1 cellular context compared by ENCODE assay signal in the genomic region with DNA sequence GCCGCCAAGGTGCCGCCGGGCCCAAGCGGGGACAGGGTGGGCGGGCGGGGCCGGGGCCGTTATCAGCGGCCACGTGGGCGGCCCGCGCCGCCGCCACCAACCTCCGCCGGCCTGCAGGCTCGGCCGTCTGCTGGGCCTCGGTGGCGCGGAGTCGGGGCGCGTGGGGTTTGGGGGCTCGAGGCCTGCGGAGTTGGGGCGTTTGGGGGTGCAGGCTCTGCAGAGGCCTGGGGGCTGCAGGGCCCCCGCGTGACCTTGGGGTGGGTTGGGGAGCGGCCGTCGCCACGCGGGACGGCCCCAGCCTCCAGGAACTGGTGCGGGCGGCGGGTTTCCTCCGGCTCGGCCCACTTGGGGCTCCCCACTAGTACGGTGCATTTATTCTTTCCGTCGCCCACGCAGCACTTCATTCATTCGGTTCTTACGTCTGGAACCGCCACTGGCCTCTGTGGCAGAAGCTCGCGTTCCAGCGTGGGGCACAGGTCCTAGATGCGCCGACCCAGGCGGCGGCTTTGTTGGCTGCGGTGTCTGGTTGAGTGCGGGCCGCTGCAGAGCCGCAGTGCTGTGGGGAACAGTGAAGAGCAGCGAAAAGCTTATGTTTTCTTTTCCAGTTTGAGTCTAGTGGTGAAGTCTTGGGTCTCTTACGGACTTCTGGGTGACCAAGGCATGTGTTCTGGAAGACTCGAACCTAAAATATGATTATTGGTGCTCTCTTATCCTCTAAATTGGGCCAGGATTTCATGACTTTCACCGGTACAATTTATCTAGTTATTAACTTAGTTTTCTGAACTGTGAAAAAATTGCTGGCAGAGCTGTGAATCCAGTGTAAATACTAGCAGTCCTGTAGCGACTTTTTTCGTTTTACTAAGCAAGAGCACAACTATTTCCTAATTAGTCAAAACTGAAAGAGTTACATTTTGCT.
A peak's percentile ranks its signal among the peaks of the same experiment; 100 is the strongest.
TF ChIP-seq lines count a peak whose summit lies in the region.

No MANE protein-coding gene starts in this region.

TF ChIP-seq in K562, 482 proteins besides CTCF, POLR2A, EP300 and RAD21 (continues in another document):
- TF ChIP-seq TEAD4 (IDR thresholded peaks at IDR 0.05; ENCODE audit: low read length) (peak; percentile 45; the same call in 1 of the 2 replicates), TEAD4 (CRISPR knock-in tag; IDR thresholded peaks at IDR 0.05; ENCODE audit: borderline replicate concordance) (no peak), ARID3B (CRISPR knock-in tag; IDR thresholded peaks at IDR 0.05; ENCODE audit: borderline replicate concordance) (0 out of 2 replicates have a peak, but pooled peaks have one; percentile 41), SIN3B (IDR thresholded peaks at IDR 0.05; ENCODE audit: low read depth) (no peak), CREBBP (IDR thresholded peaks at IDR 0.05; ENCODE audit: low read depth, low read length) (no peak), ETV6 (IDR thresholded peaks at IDR 0.05; ENCODE audit: borderline replicate concordance in 1 of 2, low read depth in 2 of 2, low read length in 1 of 2) (no peak), ETV6 (CRISPR knock-in tag; IDR thresholded peaks at IDR 0.05; ENCODE audit: borderline replicate concordance) (no peak), E2F4 (CRISPR knock-in tag; IDR thresholded peaks at IDR 0.05; ENCODE audit: low read depth) (no peak), KDM4B (IDR thresholded peaks at IDR 0.05; ENCODE audit: borderline replicate concordance in 2 of 2, low read depth in 1 of 2) (no peak; a peak in 1 of 4 replicates), SMAD1 (IDR thresholded peaks at IDR 0.05; ENCODE audit: low read depth, low read length, partially characterized antibody) (peak; percentile 62), ZBTB17 (CRISPR knock-in tag; IDR thresholded peaks at IDR 0.05) (peak; percentile 61), STAT5B (CRISPR knock-in tag; IDR thresholded peaks at IDR 0.05) (no peak), PHF8 (IDR thresholded peaks at IDR 0.05; ENCODE audit: borderline replicate concordance, low read length) (peak; percentile 84), GTF2E2 (tag; IDR thresholded peaks at IDR 0.05) (no peak), RBM39 (optimal IDR thresholded peaks at IDR 0.05; ENCODE audit: low read depth, low read length) (no peak), RBM15 (IDR thresholded peaks at IDR 0.05; ENCODE audit: insufficient read depth, low read length) (no peak), RFX7 (CRISPR knock-in tag; IDR thresholded peaks at IDR 0.05) (no peak), ZBTB33 (CRISPR knock-in tag; IDR thresholded peaks at IDR 0.05) (no peak), ZNF224 (CRISPR knock-in tag; IDR thresholded peaks at IDR 0.05) (no peak), KAT2B (IDR thresholded peaks at IDR 0.05; ENCODE audit: low read depth, low read length) (peak; percentile 62), NFE2 (IDR thresholded peaks at IDR 0.05; ENCODE audit: low read depth) (no peak; the same call in 1 of the 2 replicates), RHOXF2B (CRISPR knock-in tag; conservative IDR thresholded peaks at IDR 0.05) (no peak), ATF7 (IDR thresholded peaks at IDR 0.05) (no peak), SNIP1 (IDR thresholded peaks at IDR 0.05; ENCODE audit: low read depth) (no peak), ZNF76 (CRISPR knock-in tag; IDR thresholded peaks at IDR 0.05; ENCODE audit: borderline replicate concordance) (peak; percentile 68), WHSC1 (IDR thresholded peaks at IDR 0.05; ENCODE audit: low read length) (no peak), CAMTA2 (CRISPR knock-in tag; conservative IDR thresholded peaks at IDR 0.05) (peak; percentile 10; the same call in 1 of the 2 replicates), TFAM (CRISPR knock-in tag; conservative IDR thresholded peaks at IDR 0.05) (no peak), ZNF324 (CRISPR knock-in tag; IDR thresholded peaks at IDR 0.05) (0 out of 2 replicates have a peak, but pooled peaks have one; percentile 1), NR2C2 (CRISPR knock-in tag; IDR thresholded peaks at IDR 0.05) (no peak), NR2C2 (tag; IDR thresholded peaks at IDR 0.05) (no peak), ADNP (tag; IDR thresholded peaks at IDR 0.05) (no peak), ZNF764 (CRISPR knock-in tag; IDR thresholded peaks at IDR 0.05; ENCODE audit: low read depth) (peak; percentile 13; the same call in 1 of the 2 replicates), ZNF134 (CRISPR knock-in tag; conservative IDR thresholded peaks at IDR 0.05) (0 out of 2 replicates have a peak, but pooled peaks have one; percentile 13), CTCFL (IDR thresholded peaks at IDR 0.05; ENCODE audit: borderline replicate concordance, insufficient read depth, low read depth, low read length, poor library complexity, severe bottlenecking) (no peak), ZNF311 (CRISPR knock-in tag; IDR thresholded peaks at IDR 0.05) (no peak), ZKSCAN1 (IDR thresholded peaks at IDR 0.05; ENCODE audit: low read depth, low read length) (no peak), MXI1 (IDR thresholded peaks at IDR 0.05; ENCODE audit: low read depth, low read length) (peak; percentile 52), PHF20 (IDR thresholded peaks at IDR 0.05; ENCODE audit: partially characterized antibody) (no peak), FOXP1 (CRISPR knock-in tag; IDR thresholded peaks at IDR 0.05) (no peak), MYBL2 (IDR thresholded peaks at IDR 0.05; ENCODE audit: low read depth) (no peak), MYBL2 (CRISPR knock-in tag; IDR thresholded peaks at IDR 0.05; ENCODE audit: borderline replicate concordance) (no peak)
- TF ChIP-seq, protein P1, sequence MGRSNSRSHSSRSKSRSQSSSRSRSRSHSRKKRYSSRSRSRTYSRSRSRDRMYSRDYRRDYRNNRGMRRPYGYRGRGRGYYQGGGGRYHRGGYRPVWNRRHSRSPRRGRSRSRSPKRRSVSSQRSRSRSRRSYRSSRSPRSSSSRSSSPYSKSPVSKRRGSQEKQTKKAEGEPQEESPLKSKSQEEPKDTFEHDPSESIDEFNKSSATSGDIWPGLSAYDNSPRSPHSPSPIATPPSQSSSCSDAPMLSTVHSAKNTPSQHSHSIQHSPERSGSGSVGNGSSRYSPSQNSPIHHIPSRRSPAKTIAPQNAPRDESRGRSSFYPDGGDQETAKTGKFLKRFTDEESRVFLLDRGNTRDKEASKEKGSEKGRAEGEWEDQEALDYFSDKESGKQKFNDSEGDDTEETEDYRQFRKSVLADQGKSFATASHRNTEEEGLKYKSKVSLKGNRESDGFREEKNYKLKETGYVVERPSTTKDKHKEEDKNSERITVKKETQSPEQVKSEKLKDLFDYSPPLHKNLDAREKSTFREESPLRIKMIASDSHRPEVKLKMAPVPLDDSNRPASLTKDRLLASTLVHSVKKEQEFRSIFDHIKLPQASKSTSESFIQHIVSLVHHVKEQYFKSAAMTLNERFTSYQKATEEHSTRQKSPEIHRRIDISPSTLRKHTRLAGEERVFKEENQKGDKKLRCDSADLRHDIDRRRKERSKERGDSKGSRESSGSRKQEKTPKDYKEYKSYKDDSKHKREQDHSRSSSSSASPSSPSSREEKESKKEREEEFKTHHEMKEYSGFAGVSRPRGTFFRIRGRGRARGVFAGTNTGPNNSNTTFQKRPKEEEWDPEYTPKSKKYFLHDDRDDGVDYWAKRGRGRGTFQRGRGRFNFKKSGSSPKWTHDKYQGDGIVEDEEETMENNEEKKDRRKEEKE (IDR thresholded peaks at IDR 0.05; ENCODE audit: borderline replicate concordance in 1 of 2, control insufficient read depth in 1 of 2, low read depth in 2 of 2, low read length in 1 of 2): no peak
- TF ChIP-seq, protein P2, sequence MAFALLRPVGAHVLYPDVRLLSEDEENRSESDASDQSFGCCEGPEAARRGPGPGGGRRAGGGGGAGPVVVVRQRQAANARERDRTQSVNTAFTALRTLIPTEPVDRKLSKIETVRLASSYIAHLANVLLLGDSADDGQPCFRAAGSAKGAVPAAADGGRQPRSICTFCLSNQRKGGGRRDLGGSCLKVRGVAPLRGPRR (CRISPR knock-in tag; IDR thresholded peaks at IDR 0.05): no peak
- TF ChIP-seq, protein P3, sequence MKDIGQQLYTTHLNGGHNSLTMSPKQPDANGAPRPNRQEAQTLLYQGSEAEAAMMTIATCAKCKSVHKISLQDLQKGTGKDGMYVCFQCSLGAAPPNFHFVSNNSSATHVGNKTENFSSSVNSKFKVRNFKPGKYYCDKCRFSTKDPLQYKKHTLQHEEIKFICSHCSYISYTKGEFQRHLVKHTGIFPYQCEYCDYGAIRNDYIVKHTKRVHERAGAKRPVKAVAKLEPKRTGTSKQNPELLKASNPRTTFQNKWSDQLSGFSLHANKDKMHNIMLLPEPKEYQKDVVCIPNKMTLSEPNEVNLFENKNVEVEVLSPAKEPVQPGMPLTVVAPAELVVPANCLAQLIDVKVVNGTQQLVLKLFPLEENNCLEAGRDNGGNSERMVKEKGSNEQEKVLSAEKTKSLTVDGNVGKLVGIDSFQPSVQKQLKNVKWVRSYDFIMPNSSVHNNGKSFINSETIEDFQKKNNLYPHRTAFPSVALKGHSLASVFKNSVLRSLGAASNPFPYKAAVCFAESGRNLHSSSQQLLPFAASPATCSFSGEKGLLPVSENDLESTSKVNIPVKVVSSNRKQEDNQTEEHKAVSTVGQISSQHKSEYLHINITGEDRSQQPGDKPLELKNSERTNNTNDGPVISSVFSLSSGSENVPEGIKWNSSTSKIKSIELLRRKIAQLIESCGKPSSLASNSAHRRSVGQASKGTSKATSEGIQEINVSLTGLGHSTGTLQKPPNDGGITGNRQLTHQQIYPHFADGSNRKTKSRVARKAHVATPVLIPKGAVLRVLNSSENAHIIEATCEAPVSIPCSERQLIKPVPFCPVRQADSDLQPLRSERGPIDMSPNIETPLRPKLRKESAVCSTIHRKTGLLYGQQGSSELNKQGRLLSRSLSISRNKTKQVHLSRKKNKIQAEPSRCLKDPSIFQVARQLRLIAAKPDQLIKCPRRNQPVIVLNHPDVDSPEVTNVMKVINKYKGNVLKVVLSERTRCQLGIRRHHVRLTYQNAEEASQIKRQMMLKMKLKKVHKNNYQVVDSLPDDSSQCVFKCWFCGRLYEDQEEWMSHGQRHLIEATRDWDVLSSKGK (CRISPR knock-in tag; IDR thresholded peaks at IDR 0.05): no peak
- TF ChIP-seq, protein P4, sequence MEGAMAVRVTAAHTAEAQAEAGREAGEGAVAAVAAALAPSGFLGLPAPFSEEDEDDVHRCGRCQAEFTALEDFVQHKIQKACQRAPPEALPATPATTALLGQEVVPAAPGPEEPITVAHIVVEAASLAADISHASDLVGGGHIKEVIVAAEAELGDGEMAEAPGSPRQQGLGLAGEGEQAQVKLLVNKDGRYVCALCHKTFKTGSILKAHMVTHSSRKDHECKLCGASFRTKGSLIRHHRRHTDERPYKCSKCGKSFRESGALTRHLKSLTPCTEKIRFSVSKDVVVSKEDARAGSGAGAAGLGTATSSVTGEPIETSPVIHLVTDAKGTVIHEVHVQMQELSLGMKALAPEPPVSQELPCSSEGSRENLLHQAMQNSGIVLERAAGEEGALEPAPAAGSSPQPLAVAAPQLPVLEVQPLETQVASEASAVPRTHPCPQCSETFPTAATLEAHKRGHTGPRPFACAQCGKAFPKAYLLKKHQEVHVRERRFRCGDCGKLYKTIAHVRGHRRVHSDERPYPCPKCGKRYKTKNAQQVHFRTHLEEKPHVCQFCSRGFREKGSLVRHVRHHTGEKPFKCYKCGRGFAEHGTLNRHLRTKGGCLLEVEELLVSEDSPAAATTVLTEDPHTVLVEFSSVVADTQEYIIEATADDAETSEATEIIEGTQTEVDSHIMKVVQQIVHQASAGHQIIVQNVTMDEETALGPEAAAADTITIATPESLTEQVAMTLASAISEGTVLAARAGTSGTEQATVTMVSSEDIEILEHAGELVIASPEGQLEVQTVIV (CRISPR knock-in tag; IDR thresholded peaks at IDR 0.05; ENCODE audit: borderline replicate concordance): no peak
